21 cellular contexts compared by ENCODE assay signal in the genomic region with DNA sequence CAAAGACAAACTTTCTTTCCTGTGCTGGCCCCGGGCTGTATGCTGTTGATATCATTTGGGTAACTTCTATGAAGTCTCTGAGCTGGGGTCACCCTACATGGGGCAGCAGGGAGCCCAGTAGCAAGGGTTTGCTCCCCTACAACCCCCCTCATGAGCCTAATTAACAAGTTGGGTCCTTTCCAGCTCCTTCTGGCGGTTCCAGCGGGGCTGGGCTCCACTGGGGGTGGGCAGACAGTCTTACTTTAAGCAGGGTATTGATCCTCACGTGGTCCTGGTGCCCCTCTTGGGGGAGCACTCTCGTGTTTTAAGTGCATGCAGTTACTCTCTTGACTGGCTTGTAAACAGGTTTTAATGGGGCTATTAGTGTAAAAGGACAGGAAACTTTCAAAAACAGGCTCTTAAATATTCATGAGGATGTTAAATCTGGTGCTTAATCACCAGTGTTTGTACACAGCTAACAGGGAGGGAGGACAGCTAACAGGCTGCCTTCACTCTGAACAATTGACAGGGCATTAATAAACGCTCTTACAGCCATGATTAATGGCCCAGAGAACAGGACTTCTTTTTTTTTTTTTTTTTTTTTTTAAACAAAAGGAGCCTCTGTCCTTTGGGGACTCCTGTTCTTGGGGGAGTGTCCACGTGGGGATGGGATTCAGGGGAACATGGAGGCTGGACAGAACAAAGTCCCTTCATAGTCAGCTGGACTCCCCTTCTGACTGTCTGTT. TPM values are rescaled to one million over a fixed set of nuclear protein-coding genes. Genes with fewer than 3 reads are reported as not detected.
A peak's percentile ranks its signal among the peaks of the same experiment; 100 is the strongest.
DNase-seq lines count a peak whose midpoint lies in the region; TF ChIP-seq lines count a peak whose summit lies in the region.
"Had no signal": no experiment of that assay in that cellular context is flagged by ENCODE, and none has a peak within 500 bp of the region (broad histone marks: within the 10 kb centered on the region; RNA-seq: fewer than 3 reads in every experiment).

No MANE protein-coding gene starts in this region.

- CTCF ChIA-PET in A673 (lab: Charles Lee) = no interaction called here

- in situ Hi-C loops in SK-MEL-5 (cut with HindIII; ENCODE audit: low pct_unique_long_range_greater_than_20kb, low sequenced_read_pairs) = no loop called here

- H3K9me3 ChIP-seq in A673 (ENCODE audit: low read depth, low read length, poor library complexity, severe bottlenecking) = no peaks in the 10 kb centered on the region
- H3K9me3 ChIP-seq: SJCRH30 had no signal

- H3K4me1 ChIP-seq in A673 (ENCODE audit: insufficient read depth, low read length, poor library complexity, severe bottlenecking) = no peaks in the 10 kb centered on the region
- H3K4me1 ChIP-seq: SJCRH30 had no signal

- POLR2A ChIA-PET in A673 (lab: Charles Lee; ENCODE audit: low non-redundant PET) = no interaction called here

- no peaks in the 10 kb centered on the region for H3K36me3 ChIP-seq in A673 (ENCODE audit: insufficient read depth, low read length, poor library complexity, severe bottlenecking)
- H3K36me3 ChIP-seq: SJCRH30 had no signal

- no TSS peak for BruUV-seq in A673 (replicated peaks; lab: Mats Ljungman, UMichigan)

- peaks cover 51% of the 10 kb centered on the region for H3K27me3 ChIP-seq in A673 (replicated peaks; ENCODE audit: insufficient read depth, low read depth, low read length, poor library complexity)
- H3K27me3 ChIP-seq: SJCRH30 had no signal

- no peak overlapping the region for H3K4me3 ChIP-seq in A673 (ENCODE audit: low read depth, low read length, poor library complexity, severe bottlenecking)
- H3K4me3 ChIP-seq: SJCRH30 had no signal

- H3K27ac ChIP-seq in A673 (ENCODE audit: low read depth, low read length, poor library complexity, severe bottlenecking) = no peak overlapping the region
- H3K27ac ChIP-seq: 22Rv1, RWPE1, SJCRH30 had no signal

- peak; percentile 23 for DNase-seq in A673 (ENCODE audit: low spot score)
- DNase-seq in NCI-H1105 (lab: John Stamatoyannopoulos, UW) = peak; percentile 50
- DNase-seq in SK-MEL-5 (ENCODE audit: low read depth, low spot score) = peak; percentile 38
- DNase-seq in midbrain (lab: John Stamatoyannopoulos, UW) = peak; percentile 5
- DNase-seq in activated CD4-positive, alpha-beta T cell treated with anti-CD3 and anti-CD28 coated beads for 4 hours = no peak
- DNase-seq in NCI-H526 treated with DMSO at 0.1 percent for 48 hours (lab: John Stamatoyannopoulos, UW) = no peak
- no peak for DNase-seq in NCI-H748 treated with DMSO at 0.1 percent for 48 hours (lab: John Stamatoyannopoulos, UW)
- DNase-seq in SIG-M5 (lab: John Stamatoyannopoulos, UW) = no peak
- DNase-seq: COR-L47, GF-D8, GOT3, KBM-7, NCI-H2081 treated with DMSO at 0.1 percent for 48 hours, NCI-H510A, PC-3, SJCRH30, T-helper 17 cell had no signal

- intact Hi-C loops in A673 (cut with micrococcal nuclease; ENCODE audit: unreplicated experiment) = loop anchor here (10.0 kb wide), 1 partner anchor 467 kb away; no protein-coding TSS in a partner anchor

- no peak for TF ChIP-seq CTCF in A673 (conservative IDR thresholded peaks at IDR 0.05; ENCODE audit: low read depth, low read length)

RNA-seq across cellular contexts. Expression of gene SKOR2, which starts 36.6 kb away (rescaled TPM):
- total RNA-seq in A673 (2021) = not detected in 2 replicates
- total RNA-seq in SK-MEL-5 (2014; rRNA removed; shearing (Covaris generic)) = not detected in 2 replicates
- polyA plus RNA-seq in SK-MEL-5 (2015; cell fraction: cytosol; rRNA removed) = not detected in 2 replicates
- not detected in 2 replicates for polyA plus RNA-seq in SK-MEL-5 (2015; cell fraction: nucleus; rRNA removed)
- total RNA-seq: HepG2, PC-3, SJCRH30, T-helper 17 cell had no signal
- polyA plus RNA-seq: AG04450, HepG2 had no signal

Comparison
In these comparisons a context has a peak if more than half of its experiments do, and no peak if none do; other contexts are left out.
1. DNase-seq: peak in A673 (single experiment), NCI-H1105 (single experiment), SK-MEL-5 (single experiment) and midbrain (single experiment); none in activated CD4-positive, alpha-beta T cell treated with anti-CD3 and anti-CD28 coated beads for 4 hours (0 of 2), NCI-H526 treated with DMSO at 0.1 percent for 48 hours (single experiment), NCI-H748 treated with DMSO at 0.1 percent for 48 hours (single experiment) and SIG-M5 (single experiment).